Comparison of ENCODE assay signal across 8 cellular contexts in genomic region chr1:43270421-43271095, GRCh38. TPM values are rescaled to one million over a fixed set of nuclear protein-coding genes. Genes with fewer than 3 reads are reported as not detected.
A peak's percentile ranks its signal among the peaks of the same experiment; 100 is the strongest.
DNase-seq lines count a peak whose midpoint lies in the region; ATAC-seq and TF ChIP-seq lines count a peak whose summit lies in the region.

No MANE protein-coding gene starts in this region.

- peaks cover 40% of the 10 kb centered on the region for H3K4me1 Mint-ChIP-seq in endothelial cell (ENCODE audit: unreplicated experiment)
- peaks cover 3% of the 10 kb centered on the region for H3K4me1 Mint-ChIP-seq in neural progenitor cell

- no peaks in the 10 kb centered on the region for H3K79me2 ChIP-seq in neural progenitor cell (ENCODE audit: low read depth)

- H3K4me3 ChIP-seq in neural progenitor cell = peak overlapping the region; percentile 51

- no peak overlapping the region for H3K9ac ChIP-seq in neural progenitor cell

- H3K27me3 ChIP-seq in neural progenitor cell = peaks cover 4% of the 10 kb centered on the region

- no peaks in the 10 kb centered on the region for H4K20me1 ChIP-seq in neural progenitor cell (ENCODE audit: low read depth)

- H3K9me3 Mint-ChIP-seq in endothelial cell (ENCODE audit: unreplicated experiment) = peaks cover 5% of the 10 kb centered on the region
- H3K9me3 Mint-ChIP-seq in neural progenitor cell = peaks cover 11% of the 10 kb centered on the region

- H3K4me3 Mint-ChIP-seq in endothelial cell (ENCODE audit: unreplicated experiment) = peak overlapping the region; percentile 35
- H3K4me3 Mint-ChIP-seq in neural progenitor cell = peak overlapping the region; percentile 65

- H3K27me3 Mint-ChIP-seq in endothelial cell (ENCODE audit: unreplicated experiment) = peaks cover 11% of the 10 kb centered on the region
- peaks cover 13% of the 10 kb centered on the region for H3K27me3 Mint-ChIP-seq in neural progenitor cell (ENCODE audit: insufficient read depth, low read depth)

- H3K9me3 ChIP-seq in neural progenitor cell (ENCODE audit: low read depth) = no peaks in the 10 kb centered on the region

- H3K27ac ChIP-seq in neural progenitor cell = no peak overlapping the region

- H3K27ac Mint-ChIP-seq in endothelial cell (ENCODE audit: unreplicated experiment) = no peak overlapping the region
- no peak overlapping the region for H3K27ac Mint-ChIP-seq in neural progenitor cell

- peaks cover 13% of the 10 kb centered on the region for H3K4me1 ChIP-seq in neural progenitor cell

- peak overlapping the region; percentile 86 for H3K4me2 ChIP-seq in neural progenitor cell

- H3K36me3 Mint-ChIP-seq in endothelial cell (ENCODE audit: low read depth, unreplicated experiment) (peaks cover 11% of the 10 kb centered on the region), neural progenitor cell (peaks cover 2% of the 10 kb centered on the region)

- peak overlapping the region; percentile 95 for H2AFZ ChIP-seq in neural progenitor cell (replicated peaks)

- DNase-seq in GM03348 (ENCODE audit: low spot score) (peak; percentile 32), NCI-H345 (lab: John Stamatoyannopoulos, UW) (peak; percentile 69), endothelial cell (ENCODE audit: low spot score) (no peak), neural progenitor cell (ENCODE audit: low spot score) (peak; percentile 69), cerebellar nuclear complex (lab: John Stamatoyannopoulos, UW) (no peak), NCI-H1694 treated with DMSO at 0.1 percent for 48 hours (lab: John Stamatoyannopoulos, UW) (no peak)

- H3K36me3 ChIP-seq in neural progenitor cell = no peaks in the 10 kb centered on the region

- no peak for ATAC-seq in GM21717 (IDR thresholded peaks at IDR 0.05; ENCODE audit: unreplicated experiment)
- no peak for ATAC-seq in GM18909 (IDR thresholded peaks at IDR 0.05; ENCODE audit: poor library complexity, unreplicated experiment)

- TF ChIP-seq CTCF in endothelial cell (IDR thresholded peaks at IDR 0.05; ENCODE audit: unreplicated experiment) = no peak
- no peak for TF ChIP-seq CTCF in neural progenitor cell (IDR thresholded peaks at IDR 0.05)

- H3F3A ChIP-seq in neural progenitor cell (ENCODE audit: low read depth) = no peaks in the 10 kb centered on the region

RNA-seq across cellular contexts. Expression of gene TMEM125, which starts 0.8 kb away (rescaled TPM):
- total RNA-seq in endothelial cell (ENCODE audit: unreplicated experiment) = 2.7 TPM
- 0.73 and 2.2 TPM in 2 replicates for total RNA-seq in neural progenitor cell (ENCODE audit: low replicate concordance)

RNA-seq across cellular contexts. Expression of gene C1orf210, which starts 14.8 kb away (rescaled TPM):
- total RNA-seq in endothelial cell (ENCODE audit: unreplicated experiment) = not detected
- not detected in 2 replicates for total RNA-seq in neural progenitor cell (ENCODE audit: low replicate concordance)

RNA-seq across cellular contexts. Expression of gene TIE1, which starts 30.2 kb away (rescaled TPM):
- 643 TPM for total RNA-seq in endothelial cell (ENCODE audit: unreplicated experiment)
- total RNA-seq in neural progenitor cell (ENCODE audit: low replicate concordance) = 0.21 and 0.25 TPM in 2 replicates

Comparison
In these comparisons a context has a peak if more than half of its experiments do, and no peak if none do; other contexts are left out.
1. DNase-seq: peak in GM03348 (single experiment), NCI-H345 (single experiment) and neural progenitor cell (single experiment); none in endothelial cell (single experiment), cerebellar nuclear complex (0 of 2) and NCI-H1694 treated with DMSO at 0.1 percent for 48 hours (single experiment).
2. RNA of gene TIE1, which starts 30.2 kb away (total RNA-seq): 643 TPM in endothelial cell (single experiment); 0.21 to 0.25 TPM in neural progenitor cell; every median in the first group is over 100 times any median in the second.